In genomic region chr2:23502096-23502495, GRCh38 we compare ENCODE assay signal across 17 cellular contexts.
DNase-seq lines count a peak whose midpoint lies in the region; ATAC-seq and TF ChIP-seq lines count a peak whose summit lies in the region.
"Had no signal": no experiment of that assay in that cellular context is flagged by ENCODE, and none has a peak within 500 bp of the region (broad histone marks: within the 10 kb centered on the region; RNA-seq: fewer than 3 reads in every experiment).

No MANE protein-coding gene starts in this region.

- H3K27ac ChIP-seq in uterus, result peak overlapping the region; percentile 28 to 44

- no peak for TF ChIP-seq CTCF in uterus (IDR thresholded peaks at IDR 0.05)

- H3K36me3 ChIP-seq in uterus, result no peaks in the 10 kb centered on the region

- TF ChIP-seq POLR2A in uterus (IDR thresholded peaks at IDR 0.05), result no peak

- no peaks in the 10 kb centered on the region for H3K27me3 ChIP-seq in uterus

- ATAC-seq in left ventricle myocardium superior (peak; percentile 32), Right ventricle myocardium inferior (no peak)
- ATAC-seq: activated CD4-positive, CD25-positive, alpha-beta regulatory T cell treated with anti-CD3 and anti-CD28 coated beads, Interleukin-2, amount 50 U/mL, for 24 hours; K562; T-cell had no signal

- no peak for DNase-seq in left ventricle myocardium superior
- no peak for DNase-seq in Right ventricle myocardium inferior (ENCODE audit: missing footprints)
- peak; percentile 85 for DNase-seq in foreskin melanocyte
- DNase-seq in non-pigmented ciliary epithelial cell (ENCODE audit: low read depth), result peak; percentile 24
- DNase-seq in uterus, result no peak
- no peak for DNase-seq in NCI-H774 (lab: John Stamatoyannopoulos, UW)
- no peak for DNase-seq in A172 (ENCODE audit: low spot score)
- no peak for DNase-seq in activated CD8-positive, alpha-beta memory T cell treated with anti-CD3 and anti-CD28 coated beads for 24 hours
- DNase-seq: activated naive CD8-positive, alpha-beta T cell treated with anti-CD3 and anti-CD28 coated beads for 36 hours; H9; NCI-H1417; OCI-M1; small intestine; T-cell had no signal

- intact Hi-C loops in left ventricle myocardium superior (cut with micrococcal nuclease), result no loop called here
- intact Hi-C loops in Right ventricle myocardium inferior (cut with DNase I), result no loop called here
- intact Hi-C loops in uterus (cut with DNase I; ENCODE audit: low total_unique reads), result no loop called here

- H3K4me3 ChIP-seq in uterus, result no peak overlapping the region
- H3K4me3 ChIP-seq: coronary artery, K562 had no signal

- H3K9me3 ChIP-seq in uterus, result no peaks in the 10 kb centered on the region

- no peaks in the 10 kb centered on the region for H3K4me1 ChIP-seq in uterus

Comparison
In these comparisons a context has a peak if more than half of its experiments do, and no peak if none do; other contexts are left out.
1. DNase-seq: peak in foreskin melanocyte (single experiment) and non-pigmented ciliary epithelial cell (single experiment); none in left ventricle myocardium superior (single experiment), Right ventricle myocardium inferior (single experiment), uterus (0 of 2), NCI-H774 (single experiment), A172 (single experiment) and activated CD8-positive, alpha-beta memory T cell treated with anti-CD3 and anti-CD28 coated beads for 24 hours (single experiment).